Comparison of ENCODE assay signal across 27 cellular contexts in genomic region chr7:140007051-140007690, GRCh38. TPM values are rescaled to one million over a fixed set of nuclear protein-coding genes. Genes with fewer than 3 reads are reported as not detected.
"Had no signal": no experiment of that assay in that cellular context is flagged by ENCODE, and none has a peak within 500 bp of the region (broad histone marks: within the 10 kb centered on the region; RNA-seq: fewer than 3 reads in every experiment).

No MANE protein-coding gene starts in this region.

- H3K27me3 Mint-ChIP-seq: activated CD4-positive, alpha-beta T cell treated with anti-CD3 and anti-CD28 coated beads for 36 hours; activated CD4-positive, alpha-beta T cell treated with anti-CD3 and anti-CD28 coated beads, Interleukin-2, amount 10 ng/mL, durations not matched to agents 7 days and 5 days; activated naive CD8-positive, alpha-beta T cell; activated naive CD8-positive, alpha-beta T cell treated with anti-CD3 and anti-CD28 coated beads, Interleukin-2, amount 50 U/mL, for 24 hours; activated T-cell treated with anti-CD3 and anti-CD28 coated beads, Interleukin-2, amount 50 U/mL, for 24 hours had no signal

- H3K4me3 Mint-ChIP-seq: activated CD4-positive, alpha-beta T cell treated with anti-CD3 and anti-CD28 coated beads for 36 hours; activated CD4-positive, alpha-beta T cell treated with anti-CD3 and anti-CD28 coated beads, Interleukin-2, amount 10 ng/mL, durations not matched to agents 7 days and 5 days; activated CD8-positive, alpha-beta T cell treated with anti-CD3 and anti-CD28 coated beads, Interleukin-2, amount 10 ng/mL, durations not matched to agents 7 days and 5 days; activated naive CD4-positive, alpha-beta T cell treated with anti-CD3 and anti-CD28 coated beads, Interleukin-2, amount 10 ng/mL, durations not matched to agents 7 days and 5 days; activated naive CD8-positive, alpha-beta T cell; activated naive CD8-positive, alpha-beta T cell treated with anti-CD3 and anti-CD28 coated beads, Interleukin-2, amount 50 U/mL, for 24 hours; activated T-cell treated with anti-CD3 and anti-CD28 coated beads, Interleukin-2, amount 50 U/mL, for 24 hours; brain; T-helper 2 cell treated with Interferon-gamma antibody and Interleukin-4, amounts not matched to agents 5 μg/mL and 100 μg/mL, for 36 hours; WTC11 had no signal

- ATAC-seq: activated CD4-positive, alpha-beta T cell treated with anti-CD3 and anti-CD28 coated beads for 36 hours; activated CD4-positive, CD25-positive, alpha-beta regulatory T cell treated with anti-CD3 and anti-CD28 coated beads, Interleukin-2, amount 50 U/mL, for 24 hours; activated CD8-positive, alpha-beta T cell treated with anti-CD3 and anti-CD28 coated beads, Interleukin-2, amount 10 ng/mL, durations not matched to agents 7 days and 5 days; activated naive CD8-positive, alpha-beta T cell treated with anti-CD3 and anti-CD28 coated beads, Interleukin-2, amount 50 U/mL, for 24 hours; Panc1; WTC11 had no signal

- DNase-seq: activated CD4-positive, alpha-beta T cell treated with anti-CD3 and anti-CD28 coated beads for 36 hours; activated CD4-positive, alpha-beta T cell treated with anti-CD3 and anti-CD28 coated beads, Interleukin-2, amount 10 ng/mL, durations not matched to agents 7 days and 5 days; activated CD4-positive, alpha-beta T cell treated with anti-CD3 and anti-CD28 coated beads, Interleukin-2, amount 50 U/mL, for 48 hours; activated CD8-positive, alpha-beta T cell treated with anti-CD3 and anti-CD28 coated beads, Interleukin-2, amount 10 ng/mL, durations not matched to agents 7 days and 5 days; activated naive CD4-positive, alpha-beta T cell treated with anti-CD3 and anti-CD28 coated beads, Interleukin-2, amount 10 ng/mL, durations not matched to agents 7 days and 5 days; activated naive CD8-positive, alpha-beta T cell treated with anti-CD3 and anti-CD28 coated beads, Interleukin-2, amount 50 U/mL, for 24 hours; activated T-cell treated with anti-CD3 and anti-CD28 coated beads, Interleukin-2, amount 50 U/mL, for 24 hours; anterior cingulate cortex; central memory CD4-positive, alpha-beta T cell; Karpas-422; NCI-H1105; NCI-H1417 treated with DMSO at 0.1 percent for 48 hours; NCI-H187 treated with DMSO at 0.1 percent for 48 hours; NCI-H2081; NCI-H226; NCI-H524 treated with DMSO at 0.1 percent for 48 hours; SHP77; SJCRH30 had no signal

- H3K4me3 ChIP-seq: SJCRH30, SK-N-MC had no signal

- H3K9me3 ChIP-seq: SJCRH30 had no signal

- H3K27ac ChIP-seq: SJCRH30, SK-N-MC had no signal

- H3K36me3 ChIP-seq: SJCRH30 had no signal

- H3K27ac Mint-ChIP-seq: activated CD4-positive, alpha-beta T cell treated with anti-CD3 and anti-CD28 coated beads for 36 hours; activated CD4-positive, alpha-beta T cell treated with anti-CD3 and anti-CD28 coated beads, Interleukin-2, amount 10 ng/mL, durations not matched to agents 7 days and 5 days; activated CD8-positive, alpha-beta T cell treated with anti-CD3 and anti-CD28 coated beads, Interleukin-2, amount 10 ng/mL, durations not matched to agents 7 days and 5 days; activated naive CD4-positive, alpha-beta T cell treated with anti-CD3 and anti-CD28 coated beads, Interleukin-2, amount 10 ng/mL, durations not matched to agents 7 days and 5 days; activated naive CD8-positive, alpha-beta T cell; activated naive CD8-positive, alpha-beta T cell treated with anti-CD3 and anti-CD28 coated beads, Interleukin-2, amount 50 U/mL, for 24 hours; activated T-cell treated with anti-CD3 and anti-CD28 coated beads, Interleukin-2, amount 50 U/mL, for 24 hours; activated T-helper 2 cell treated with anti-CD3 and anti-CD28 coated beads, Interferon-gamma antibody, Interleukin-2, Interleukin-4, amounts not matched to agents 10 μg/mL and 5 μg/mL and 100 μg/mL, durations not matched to agents 14 hours and 24 hours and 36 hours; brain; T-helper 2 cell treated with Interferon-gamma antibody and Interleukin-4, amounts not matched to agents 5 μg/mL and 100 μg/mL, for 36 hours; WTC11 had no signal

- FAIRE-seq: bronchial epithelial cell had no signal

- H3K27me3 ChIP-seq: SJCRH30 had no signal

- H3K36me3 Mint-ChIP-seq: activated naive CD4-positive, alpha-beta T cell treated with anti-CD3 and anti-CD28 coated beads, Interleukin-2, amount 10 ng/mL, durations not matched to agents 7 days and 5 days; activated naive CD8-positive, alpha-beta T cell; brain; WTC11 had no signal

- H3K4me1 Mint-ChIP-seq: activated CD4-positive, alpha-beta T cell treated with anti-CD3 and anti-CD28 coated beads for 36 hours; activated CD4-positive, alpha-beta T cell treated with anti-CD3 and anti-CD28 coated beads, Interleukin-2, amount 10 ng/mL, durations not matched to agents 7 days and 5 days; activated naive CD4-positive, alpha-beta T cell treated with anti-CD3 and anti-CD28 coated beads, Interleukin-2, amount 10 ng/mL, durations not matched to agents 7 days and 5 days; activated naive CD8-positive, alpha-beta T cell treated with anti-CD3 and anti-CD28 coated beads, Interleukin-2, amount 50 U/mL, for 24 hours had no signal

- H3K4me1 ChIP-seq: SJCRH30 had no signal

- H3K9me3 Mint-ChIP-seq: activated CD4-positive, alpha-beta T cell treated with anti-CD3 and anti-CD28 coated beads, Interleukin-2, amount 10 ng/mL, durations not matched to agents 7 days and 5 days; activated naive CD4-positive, alpha-beta T cell treated with anti-CD3 and anti-CD28 coated beads, Interleukin-2, amount 10 ng/mL, durations not matched to agents 7 days and 5 days; activated naive CD8-positive, alpha-beta T cell treated with anti-CD3 and anti-CD28 coated beads, Interleukin-2, amount 50 U/mL, for 24 hours; activated T-cell treated with anti-CD3 and anti-CD28 coated beads, Interleukin-2, amount 50 U/mL, for 24 hours; activated T-helper 2 cell treated with anti-CD3 and anti-CD28 coated beads, Interferon-gamma antibody, Interleukin-2, Interleukin-4, amounts not matched to agents 10 μg/mL and 5 μg/mL and 100 μg/mL, durations not matched to agents 14 hours and 24 hours and 36 hours; brain; T-helper 2 cell treated with Interferon-gamma antibody and Interleukin-4, amounts not matched to agents 5 μg/mL and 100 μg/mL, for 36 hours; WTC11 had no signal

RNA-seq across cellular contexts. Expression of gene PARP12, which starts 55.6 kb away (rescaled TPM):
- total RNA-seq: SJCRH30 had no signal
